In the genomic region with DNA sequence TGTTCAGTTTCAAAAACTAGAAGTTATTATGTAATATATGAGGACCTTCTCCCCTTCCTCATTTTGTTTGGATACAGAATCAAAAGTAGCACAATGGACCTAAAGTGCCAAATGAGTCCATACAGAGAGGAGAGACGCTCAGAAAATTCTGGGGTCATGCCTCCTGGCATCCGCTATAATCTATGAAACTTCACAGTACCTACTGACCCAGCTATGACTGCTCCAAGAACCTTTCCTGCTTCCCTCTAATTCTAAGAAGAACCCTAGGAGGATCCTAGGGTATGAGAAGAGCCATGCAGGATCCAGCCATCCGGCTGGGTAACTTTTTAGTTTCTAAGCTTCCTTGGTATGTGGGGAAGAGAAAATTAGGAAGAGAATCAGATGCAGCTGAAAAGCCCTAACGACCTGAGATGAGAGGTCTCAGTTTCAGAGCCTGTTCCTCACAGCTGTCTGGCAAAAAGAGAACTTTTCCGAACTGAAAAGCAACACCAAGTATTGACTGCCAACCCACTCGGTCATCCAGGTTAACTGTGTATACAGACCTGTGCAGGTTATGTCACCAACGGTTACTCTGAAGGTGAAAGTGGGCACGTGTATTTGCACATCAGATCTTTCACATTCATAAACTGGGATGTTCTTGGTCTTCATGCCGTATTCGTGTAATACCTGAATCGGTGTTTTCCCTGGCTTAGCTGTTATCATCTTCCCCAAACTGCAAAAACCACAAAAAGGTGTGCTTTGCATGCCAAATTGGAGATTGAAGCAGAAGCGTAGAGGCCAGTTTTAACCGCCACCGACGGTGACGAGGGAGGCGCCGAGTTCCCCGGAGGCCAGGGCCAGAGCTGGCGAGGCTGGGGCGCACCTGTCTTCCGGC, we compare ENCODE assay signal across 8 cellular contexts. TPM values are rescaled to one million over a fixed set of nuclear protein-coding genes. Genes with fewer than 3 reads are reported as not detected.
A peak's percentile ranks its signal among the peaks of the same experiment; 100 is the strongest.
DNase-seq lines count a peak whose midpoint lies in the region; ATAC-seq, FAIRE-seq and TF ChIP-seq lines count a peak whose summit lies in the region.

No MANE protein-coding gene starts in this region.

- no peak for DNase-seq in D721Med (ENCODE audit: insufficient read length, low spot score)
- no peak for DNase-seq in WTC11 (ENCODE audit: low spot score)
- no peak for DNase-seq in glutamatergic neuron
- no peak for DNase-seq in gastrocnemius medialis
- no peak for DNase-seq in NCI-H82 (lab: John Stamatoyannopoulos, UW)
- no peak for DNase-seq in DMS153 (lab: John Stamatoyannopoulos, UW)

- no peaks in the 10 kb centered on the region for H3K27me3 ChIP-seq in gastrocnemius medialis

- peak overlapping the region; percentile 88 to 100 (median 98) for H3K27ac ChIP-seq in gastrocnemius medialis

- H3K27ac Mint-ChIP-seq in WTC11 (peak overlapping the region; percentile 90), glutamatergic neuron (ENCODE audit: unreplicated experiment) (peak overlapping the region; percentile 79)

- ATAC-seq in GM19328 (IDR thresholded peaks at IDR 0.05; ENCODE audit: unreplicated experiment) (peak; percentile 35), HG03280 (IDR thresholded peaks at IDR 0.05; ENCODE audit: unreplicated experiment) (peak; percentile 54), WTC11 (no peak), gastrocnemius medialis (peak in 1 of 2 donors; percentile 1)

- CTCF ChIA-PET in WTC11 (lab: Charles Lee) = interaction anchor here (1.0 to 2.2 kb wide), 4 partner anchors 29 to 1367 kb away, joined by 3 to 14 read pairs (median 8); a partner anchor contains a TSS

- peak; percentile 41 for FAIRE-seq in D721Med (lab: Jason Lieb, UNC)

- no peak for TF ChIP-seq POLR2A in gastrocnemius medialis (IDR thresholded peaks at IDR 0.05)

- TF ChIP-seq CTCF in D721Med (IDR thresholded peaks at IDR 0.05; ENCODE audit: insufficient read depth, missing control alignments) (no peak), WTC11 (IDR thresholded peaks at IDR 0.05) (no peak), glutamatergic neuron (IDR thresholded peaks at IDR 0.05; ENCODE audit: partially characterized antibody, unreplicated experiment) (no peak), gastrocnemius medialis (IDR thresholded peaks at IDR 0.05 in 4 of 5, conservative IDR thresholded peaks at IDR 0.05 in 1 of 5) (no peak)

- H3K27me3 Mint-ChIP-seq in WTC11 (ENCODE audit: low read depth) = no peaks in the 10 kb centered on the region
- peaks cover 3% of the 10 kb centered on the region for H3K27me3 Mint-ChIP-seq in glutamatergic neuron (ENCODE audit: unreplicated experiment)

- H3K4me3 ChIP-seq in gastrocnemius medialis = peak overlapping the region; percentile 69 to 97 (median 90)

- peaks cover 5% of the 10 kb centered on the region for H3K9me3 Mint-ChIP-seq in WTC11
- H3K9me3 Mint-ChIP-seq in glutamatergic neuron (ENCODE audit: unreplicated experiment) = peaks cover 5% of the 10 kb centered on the region

- in situ Hi-C loops in gastrocnemius medialis (cut with MboI; ENCODE audit: low sequenced_read_pairs in 4 of 4) = no loop called here

- H3K36me3 ChIP-seq in gastrocnemius medialis = peaks cover 0 to 37% of the 10 kb centered on the region in 2 donors

- H3K36me3 Mint-ChIP-seq in WTC11 (peaks cover 34% of the 10 kb centered on the region), glutamatergic neuron (ENCODE audit: unreplicated experiment) (no peaks in the 10 kb centered on the region)

- peaks cover 20% of the 10 kb centered on the region for H3K4me1 Mint-ChIP-seq in WTC11
- peaks cover 18% of the 10 kb centered on the region for H3K4me1 Mint-ChIP-seq in glutamatergic neuron (ENCODE audit: low read depth, unreplicated experiment)

- H3K4me3 Mint-ChIP-seq in WTC11 = peak overlapping the region; percentile 85
- H3K4me3 Mint-ChIP-seq in glutamatergic neuron (ENCODE audit: unreplicated experiment) = peak overlapping the region; percentile 93

- H3K4me1 ChIP-seq in gastrocnemius medialis = peaks cover 26 to 27% of the 10 kb centered on the region in 2 donors

- intact Hi-C loops in gastrocnemius medialis (cut with DNase I; ENCODE audit: low total_unique reads) = loop anchor here (2.0 kb wide), 1 partner anchor 35 kb away; no protein-coding TSS in a partner anchor

- POLR2A ChIA-PET in WTC11 (lab: Charles Lee) = interaction anchor here (1.1 to 2.1 kb wide), 3 partner anchors 30 to 67 kb away, joined by 4 to 20 read pairs (median 6); no protein-coding TSS in a partner anchor

- no peaks in the 10 kb centered on the region for H3K9me3 ChIP-seq in gastrocnemius medialis

TF ChIP-seq in WTC11, 78 proteins besides CTCF, POLR2A, EP300 and RAD21:
- TF ChIP-seq, protein P1, sequence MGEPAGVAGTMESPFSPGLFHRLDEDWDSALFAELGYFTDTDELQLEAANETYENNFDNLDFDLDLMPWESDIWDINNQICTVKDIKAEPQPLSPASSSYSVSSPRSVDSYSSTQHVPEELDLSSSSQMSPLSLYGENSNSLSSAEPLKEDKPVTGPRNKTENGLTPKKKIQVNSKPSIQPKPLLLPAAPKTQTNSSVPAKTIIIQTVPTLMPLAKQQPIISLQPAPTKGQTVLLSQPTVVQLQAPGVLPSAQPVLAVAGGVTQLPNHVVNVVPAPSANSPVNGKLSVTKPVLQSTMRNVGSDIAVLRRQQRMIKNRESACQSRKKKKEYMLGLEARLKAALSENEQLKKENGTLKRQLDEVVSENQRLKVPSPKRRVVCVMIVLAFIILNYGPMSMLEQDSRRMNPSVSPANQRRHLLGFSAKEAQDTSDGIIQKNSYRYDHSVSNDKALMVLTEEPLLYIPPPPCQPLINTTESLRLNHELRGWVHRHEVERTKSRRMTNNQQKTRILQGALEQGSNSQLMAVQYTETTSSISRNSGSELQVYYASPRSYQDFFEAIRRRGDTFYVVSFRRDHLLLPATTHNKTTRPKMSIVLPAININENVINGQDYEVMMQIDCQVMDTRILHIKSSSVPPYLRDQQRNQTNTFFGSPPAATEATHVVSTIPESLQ (CRISPR knock-in tag; IDR thresholded peaks at IDR 0.05) = no peak
- TF ChIP-seq TCF7 (CRISPR knock-in tag; IDR thresholded peaks at IDR 0.05; ENCODE audit: low read depth) = no peak
- TF ChIP-seq NFE2L1 (CRISPR knock-in tag; IDR thresholded peaks at IDR 0.05) = no peak
- no peak for TF ChIP-seq GRHL2 (CRISPR knock-in tag; IDR thresholded peaks at IDR 0.05; ENCODE audit: insufficient replicate concordance, severe bottlenecking)

RNA-seq across cellular contexts. Expression of a gene that starts 1.0 kb away (rescaled TPM):
- 55.4 to 57.6 TPM (median 55.4 TPM) in 3 replicates for total RNA-seq in WTC11 (2021)
- 86.6 TPM for total RNA-seq in glutamatergic neuron (ENCODE audit: unreplicated experiment)
- 100 to 1,000 TPM in 3 of 4 donors, 10 to 100 TPM in 1; 91.0 to 125 (median 117) TPM for total RNA-seq in gastrocnemius medialis

RNA-seq across cellular contexts. Expression of a gene that starts 1.2 kb away (rescaled TPM):
- total RNA-seq in WTC11 (2021) (2.5 to 6.8 TPM (median 4.4 TPM) in 3 replicates), glutamatergic neuron (ENCODE audit: unreplicated experiment) (2.0 TPM), gastrocnemius medialis (1 to 10 TPM in 2 of 4 donors, under 1 TPM in 2; 0.16 to 3.9 (median 1.0) TPM)

RNA-seq across cellular contexts. Expression of a gene that starts 28.5 kb away (rescaled TPM):
- 3.2 to 6.2 TPM (median 5.6 TPM) in 3 replicates for total RNA-seq in WTC11 (2021)
- total RNA-seq in glutamatergic neuron (ENCODE audit: unreplicated experiment) = 21.2 TPM
- total RNA-seq in gastrocnemius medialis = 1 to 10 TPM; 1.4 to 5.0 (median 3.3) TPM

RNA-seq across cellular contexts. Expression of a gene that starts 30.3 kb away (rescaled TPM):
- total RNA-seq in WTC11 (2021) (18.4 to 18.7 TPM (median 18.7 TPM) in 3 replicates), glutamatergic neuron (ENCODE audit: unreplicated experiment) (26.3 TPM), gastrocnemius medialis (10 to 100 TPM in 3 of 4 donors, 1 to 10 TPM in 1; 7.1 to 20.5 (median 11.6) TPM)
